In the genomic region with DNA sequence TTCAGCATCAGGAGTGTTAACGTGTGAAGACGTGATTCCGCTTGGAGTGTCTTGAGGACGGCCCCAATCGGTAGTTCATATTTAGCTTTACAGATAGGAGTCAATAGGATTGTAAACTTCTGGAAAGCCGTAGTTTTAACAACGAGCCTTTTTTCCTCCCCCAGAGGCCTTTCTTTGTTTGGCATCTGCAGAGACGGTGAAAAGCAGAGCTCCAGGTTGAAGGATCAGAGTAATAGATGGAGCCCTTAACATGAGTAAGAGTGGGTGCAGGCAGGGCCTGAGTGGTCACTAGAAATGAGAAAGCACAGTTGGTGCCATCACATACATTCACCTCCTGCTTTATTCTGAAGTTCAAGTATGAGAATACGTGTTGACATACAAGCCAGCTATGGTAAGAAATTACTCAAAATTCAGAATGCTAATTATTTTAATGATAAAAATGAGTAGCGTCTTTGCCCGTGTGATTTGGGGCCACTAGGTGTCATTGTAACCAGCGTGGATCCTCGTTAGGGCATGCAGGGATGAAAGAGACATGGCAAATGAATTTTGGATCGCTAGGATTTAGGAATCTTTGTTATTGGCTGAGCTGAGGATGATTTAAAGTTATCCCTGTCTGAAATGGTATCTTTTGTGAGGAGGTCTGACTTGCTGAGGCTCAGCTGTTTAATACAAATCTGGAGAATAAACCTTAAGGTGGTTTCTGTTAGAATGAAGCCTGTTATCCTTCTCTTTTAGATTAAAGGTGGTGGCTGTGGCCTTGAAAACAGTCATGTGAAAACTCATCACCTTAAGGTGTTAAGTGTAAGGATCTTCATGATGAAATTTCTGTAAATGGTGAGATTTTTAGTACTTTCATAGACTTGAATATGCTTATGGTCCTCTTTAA, we compare ENCODE assay signal across 9 cellular contexts. TPM values are rescaled to one million over a fixed set of nuclear protein-coding genes. Genes with fewer than 3 reads are reported as not detected.
A peak's percentile ranks its signal among the peaks of the same experiment; 100 is the strongest.
DNase-seq lines count a peak whose midpoint lies in the region; ATAC-seq and TF ChIP-seq lines count a peak whose summit lies in the region.
"Had no signal": no experiment of that assay in that cellular context is flagged by ENCODE, and none has a peak within 500 bp of the region (broad histone marks: within the 10 kb centered on the region; RNA-seq: fewer than 3 reads in every experiment).

No MANE protein-coding gene starts in this region.

- H3K27me3 Mint-ChIP-seq in naive thymus-derived CD8-positive, alpha-beta T cell = no peaks in the 10 kb centered on the region

- no peak for DNase-seq in AG10803 (ENCODE audit: low read depth)
- DNase-seq in GM13976 (ENCODE audit: low spot score) = no peak
- peak in 1 of 2 experiments; percentile 61 for DNase-seq in SJSA1 (ENCODE audit: low read depth in 1 of 2, low spot score in 2 of 2)
- no peak for DNase-seq in epithelial cell of prostate (ENCODE audit: low read depth, low spot score)
- DNase-seq in naive thymus-derived CD8-positive, alpha-beta T cell = no peak
- DNase-seq in stimulated activated CD8-positive, alpha-beta memory T cell treated with anti-CD3 and anti-CD28 coated beads, Interleukin-4, amount 100 ng/mL, for 48 hours = no peak
- no peak for DNase-seq in CD1c-positive myeloid dendritic cell (ENCODE audit: extremely low spot score)

- H3K4me1 ChIP-seq in SJSA1 (replicated peaks) = peaks cover 59% of the 10 kb centered on the region

- no peaks in the 10 kb centered on the region for H3K27me3 ChIP-seq in SJSA1 (replicated peaks)

- H3K9me3 Mint-ChIP-seq in naive thymus-derived CD8-positive, alpha-beta T cell = no peaks in the 10 kb centered on the region

- peaks cover 53% of the 10 kb centered on the region for H3K36me3 ChIP-seq in SJSA1

- H3K27ac Mint-ChIP-seq in naive thymus-derived CD8-positive, alpha-beta T cell = peak overlapping the region; percentile 94 to 100 (median 99)

- peak overlapping the region; percentile 97 to 99 (median 98) for H3K4me3 Mint-ChIP-seq in naive thymus-derived CD8-positive, alpha-beta T cell

- H3K27ac ChIP-seq in SJSA1 (peak overlapping the region; percentile 54), epithelial cell of prostate (peak overlapping the region; percentile 85)

- no peaks in the 10 kb centered on the region for H3K9me3 ChIP-seq in SJSA1 (replicated peaks)

- TF ChIP-seq CTCF in AG10803 (conservative IDR thresholded peaks at IDR 0.05; ENCODE audit: low read length) (peak; percentile 64), GM13976 (IDR thresholded peaks at IDR 0.05; ENCODE audit: borderline replicate concordance, control extremely low read depth, extremely low read depth, insufficient read depth, missing control alignments) (peak; percentile 59)

- in situ Hi-C loops in GM13976 (cut with MboI; ENCODE audit: low sequenced_read_pairs, unreplicated experiment) = no loop called here

- H3K4me3 ChIP-seq in AG10803 (ENCODE audit: low read length) (peak overlapping the region; percentile 98), SJSA1 (peak overlapping the region; percentile 59)

- POLR2A ChIA-PET in naive thymus-derived CD8-positive, alpha-beta T cell (lab: Charles Lee) = interaction anchor here (0.7 to 3.8 kb wide), 20 partner anchors 8 to 179 kb away, joined by 3 to 26 read pairs (median 8); a partner anchor contains a TSS

- ATAC-seq in naive thymus-derived CD8-positive, alpha-beta T cell = no peak
- ATAC-seq in GM18873 (IDR thresholded peaks at IDR 0.05; ENCODE audit: low FRiP score, unreplicated experiment) = no peak

- peaks cover 29 to 78% (median 73%) of the 10 kb centered on the region in 4 donors for H3K4me1 Mint-ChIP-seq in naive thymus-derived CD8-positive, alpha-beta T cell

- peaks cover 0 to 39% (median 5%) of the 10 kb centered on the region in 3 donors for H3K36me3 Mint-ChIP-seq in naive thymus-derived CD8-positive, alpha-beta T cell

RNA-seq across cellular contexts. Expression of a gene that starts 18.6 kb away (rescaled TPM):
- total RNA-seq in SJSA1 (2014; rRNA removed; shearing (Covaris generic)) = 0.13 TPM in 1 of 2 replicates, not detected in the other
- total RNA-seq in naive thymus-derived CD8-positive, alpha-beta T cell = 1 to 10 TPM; 4.0 to 5.3 TPM
- polyA plus RNA-seq in naive thymus-derived CD8-positive, alpha-beta T cell = 10 to 100 TPM in 1 of 3 donors, 1 to 10 TPM in 2; 5.0 to 11.4 (median 7.1) TPM
- total RNA-seq: T-helper 1 cell treated with Interleukin-12 subunit alpha and Interleukin-12 subunit beta and Interleukin-4 antibody, amounts not matched to agents 30 ng/mL and 1 ng/mL, for 36 hours had no signal

RNA-seq across cellular contexts. Expression of a gene that starts 20.9 kb away (rescaled TPM):
- total RNA-seq in SJSA1 (2014; rRNA removed; shearing (Covaris generic)) = 4.4 and 5.2 TPM in 2 replicates
- total RNA-seq in naive thymus-derived CD8-positive, alpha-beta T cell = 1 to 10 TPM in 1 of 2 experiments, under 1 TPM in 1; 0.52 to 2.1 TPM
- 1 to 10 TPM in 1 of 3 donors, under 1 TPM in 2; 0.40 to 1.0 (median 0.53) TPM for polyA plus RNA-seq in naive thymus-derived CD8-positive, alpha-beta T cell

RNA-seq across cellular contexts. Expression of a gene that starts 27.2 kb away (rescaled TPM):
- total RNA-seq in SJSA1 (2014; rRNA removed; shearing (Covaris generic)) = 0.84 TPM in 1 of 2 replicates, not detected in the other
- total RNA-seq in naive thymus-derived CD8-positive, alpha-beta T cell = under 1 TPM in 1 of 2 experiments, not detected in 1; 0.44 TPM
- polyA plus RNA-seq in naive thymus-derived CD8-positive, alpha-beta T cell = 1 to 10 TPM in 1 of 3 donors, not detected in 2; 1.1 TPM
- total RNA-seq: T-helper 1 cell treated with Interleukin-12 subunit alpha and Interleukin-12 subunit beta and Interleukin-4 antibody, amounts not matched to agents 30 ng/mL and 1 ng/mL, for 36 hours had no signal

RNA-seq across cellular contexts. Expression of a gene that starts 57.2 kb away (rescaled TPM):
- 5.8 and 9.2 TPM in 2 replicates for total RNA-seq in SJSA1 (2014; rRNA removed; shearing (Covaris generic))
- total RNA-seq in naive thymus-derived CD8-positive, alpha-beta T cell = 10 to 100 TPM; 59.4 to 62.4 TPM
- polyA plus RNA-seq in naive thymus-derived CD8-positive, alpha-beta T cell = 10 to 100 TPM in 1 of 3 donors, 1 to 10 TPM in 2; 4.8 to 10.2 (median 6.2) TPM
